13 cellular contexts compared by ENCODE assay signal in genomic region chr6:71082033-71082620, GRCh38.
DNase-seq lines count a peak whose midpoint lies in the region; ATAC-seq and TF ChIP-seq lines count a peak whose summit lies in the region.
"Had no signal": no experiment of that assay in that cellular context is flagged by ENCODE, and none has a peak within 500 bp of the region (broad histone marks: within the 10 kb centered on the region; RNA-seq: fewer than 3 reads in every experiment).

No MANE protein-coding gene starts in this region.

- no peak overlapping the region for H3K9ac ChIP-seq in stomach smooth muscle (ENCODE audit: low read length in 2 of 2)

- H3K4me3 ChIP-seq in fibroblast of villous mesenchyme (ENCODE audit: low read depth, low read length) (peak overlapping the region; percentile 34), stomach smooth muscle (ENCODE audit: low read length in 2 of 2) (peak overlapping the region; percentile 8 to 44)

- no peaks in the 10 kb centered on the region for H3K36me3 ChIP-seq in stomach smooth muscle (ENCODE audit: control insufficient read depth in 2 of 2, insufficient read depth in 2 of 2, low read length in 2 of 2)

- no peaks in the 10 kb centered on the region for H3K9me3 ChIP-seq in stomach smooth muscle (ENCODE audit: control insufficient read depth in 2 of 2, low read length in 2 of 2)

- no peak for ATAC-seq in sciatic nerve
- ATAC-seq: foreskin keratinocyte had no signal

- DNase-seq in EL (peak; percentile 34), RPMI7951 (ENCODE audit: low read depth) (peak; percentile 46), fibroblast of villous mesenchyme (ENCODE audit: low read depth) (peak; percentile 28), type B pancreatic cell (ENCODE audit: extremely low spot score, unreplicated experiment) (no peak), sciatic nerve (ENCODE audit: low spot score) (no peak)
- DNase-seq in activated T-helper 2 cell treated with anti-CD3 and anti-CD28 coated beads, Interferon-gamma antibody, Interleukin-2, Interleukin-4, amounts not matched to agents 10 μg/mL and 5 μg/mL and 100 μg/mL, durations not matched to agents 14 hours and 24 hours and 36 hours (ENCODE audit: low spot score): no peak
- DNase-seq: activated CD4-positive, alpha-beta T cell treated with anti-CD3 and anti-CD28 coated beads for 4 hours; Caco-2; cerebellar nuclear complex; foreskin keratinocyte; NCI-H1105; NCI-H69 had no signal

- TF ChIP-seq CTCF in fibroblast of villous mesenchyme (IDR thresholded peaks at IDR 0.05; ENCODE audit: insufficient read depth, low read depth, low read length) (no peak), type B pancreatic cell (conservative IDR thresholded peaks at IDR 0.05) (no peak)

- H3K36me3 Mint-ChIP-seq in type B pancreatic cell: no peaks in the 10 kb centered on the region
- no peaks in the 10 kb centered on the region for H3K36me3 Mint-ChIP-seq in activated T-helper 2 cell treated with anti-CD3 and anti-CD28 coated beads, Interferon-gamma antibody, Interleukin-2, Interleukin-4, amounts not matched to agents 10 μg/mL and 5 μg/mL and 100 μg/mL, durations not matched to agents 14 hours and 24 hours and 36 hours (ENCODE audit: low read depth)

- H3K27ac ChIP-seq in stomach smooth muscle (ENCODE audit: low read length): no peak overlapping the region
- H3K27ac ChIP-seq: foreskin keratinocyte had no signal

- no peak overlapping the region for H3K4me3 Mint-ChIP-seq in type B pancreatic cell
- H3K4me3 Mint-ChIP-seq in activated T-helper 2 cell treated with anti-CD3 and anti-CD28 coated beads, Interferon-gamma antibody, Interleukin-2, Interleukin-4, amounts not matched to agents 10 μg/mL and 5 μg/mL and 100 μg/mL, durations not matched to agents 14 hours and 24 hours and 36 hours (ENCODE audit: low read depth): no peak overlapping the region

- H3K9me3 Mint-ChIP-seq in type B pancreatic cell: no peaks in the 10 kb centered on the region
- H3K9me3 Mint-ChIP-seq in activated T-helper 2 cell treated with anti-CD3 and anti-CD28 coated beads, Interferon-gamma antibody, Interleukin-2, Interleukin-4, amounts not matched to agents 10 μg/mL and 5 μg/mL and 100 μg/mL, durations not matched to agents 14 hours and 24 hours and 36 hours: peaks cover 6% of the 10 kb centered on the region

- H3K27me3 Mint-ChIP-seq in type B pancreatic cell: no peaks in the 10 kb centered on the region
- no peaks in the 10 kb centered on the region for H3K27me3 Mint-ChIP-seq in activated T-helper 2 cell treated with anti-CD3 and anti-CD28 coated beads, Interferon-gamma antibody, Interleukin-2, Interleukin-4, amounts not matched to agents 10 μg/mL and 5 μg/mL and 100 μg/mL, durations not matched to agents 14 hours and 24 hours and 36 hours (ENCODE audit: low read depth)

- no peak overlapping the region for H3K27ac Mint-ChIP-seq in type B pancreatic cell
- H3K27ac Mint-ChIP-seq in activated T-helper 2 cell treated with anti-CD3 and anti-CD28 coated beads, Interferon-gamma antibody, Interleukin-2, Interleukin-4, amounts not matched to agents 10 μg/mL and 5 μg/mL and 100 μg/mL, durations not matched to agents 14 hours and 24 hours and 36 hours: no peak overlapping the region

- intact Hi-C loops in sciatic nerve (cut with DNase I): no loop called here
- intact Hi-C loops in activated T-helper 2 cell treated with anti-CD3 and anti-CD28 coated beads, Interferon-gamma antibody, Interleukin-2, Interleukin-4, amounts not matched to agents 10 μg/mL and 5 μg/mL and 100 μg/mL, durations not matched to agents 14 hours and 24 hours and 36 hours (cut with micrococcal nuclease): no loop called here

- H3K4me1 ChIP-seq in stomach smooth muscle (ENCODE audit: control insufficient read depth, insufficient read depth, low read length): no peaks in the 10 kb centered on the region
- H3K4me1 ChIP-seq: Caco-2, foreskin keratinocyte had no signal

- H3K4me1 Mint-ChIP-seq in type B pancreatic cell (ENCODE audit: unreplicated experiment): no peaks in the 10 kb centered on the region
- no peaks in the 10 kb centered on the region for H3K4me1 Mint-ChIP-seq in activated T-helper 2 cell treated with anti-CD3 and anti-CD28 coated beads, Interferon-gamma antibody, Interleukin-2, Interleukin-4, amounts not matched to agents 10 μg/mL and 5 μg/mL and 100 μg/mL, durations not matched to agents 14 hours and 24 hours and 36 hours (ENCODE audit: low read depth)

- no peaks in the 10 kb centered on the region for H3K27me3 ChIP-seq in stomach smooth muscle (ENCODE audit: control insufficient read depth in 1 of 2, insufficient read depth in 2 of 2, low read length in 2 of 2)
- H3K27me3 ChIP-seq: foreskin keratinocyte had no signal

Comparison
In these comparisons a context has a peak if more than half of its experiments do, and no peak if none do; other contexts are left out.
1. DNase-seq: peak in EL (single experiment), RPMI7951 (single experiment) and fibroblast of villous mesenchyme (single experiment); none in type B pancreatic cell (single experiment), sciatic nerve (single experiment) and activated T-helper 2 cell treated with anti-CD3 and anti-CD28 coated beads, Interferon-gamma antibody, Interleukin-2, Interleukin-4, amounts not matched to agents 10 μg/mL and 5 μg/mL and 100 μg/mL, durations not matched to agents 14 hours and 24 hours and 36 hours (single experiment).